30 cellular contexts compared by ENCODE assay signal in the genomic region with DNA sequence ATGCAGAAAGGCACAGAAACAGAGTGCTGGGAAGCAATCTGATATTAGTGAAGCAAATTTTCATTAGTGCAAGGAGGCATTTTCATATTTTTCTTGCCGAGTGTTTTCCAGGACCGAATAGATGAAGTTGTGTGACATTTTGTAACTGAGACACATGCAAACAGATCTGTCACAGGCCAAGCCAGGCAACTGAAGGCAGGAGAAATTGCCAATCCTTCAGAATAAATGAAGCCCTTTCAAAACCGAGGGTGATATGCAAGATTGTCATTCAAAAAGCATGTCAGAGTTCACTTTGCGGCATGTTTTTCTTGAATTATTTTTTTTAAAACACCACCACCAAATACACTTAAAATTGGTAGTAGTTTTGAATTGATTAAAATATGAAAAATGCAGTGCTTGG. TPM values are rescaled to one million over a fixed set of nuclear protein-coding genes. Genes with fewer than 3 reads are reported as not detected.
DNase-seq lines count a peak whose midpoint lies in the region; FAIRE-seq and TF ChIP-seq lines count a peak whose summit lies in the region.
"Had no signal": no experiment of that assay in that cellular context is flagged by ENCODE, and none has a peak within 500 bp of the region (broad histone marks: within the 10 kb centered on the region; RNA-seq: fewer than 3 reads in every experiment).

No MANE protein-coding gene starts in this region.

- no TSS peak for BruUV-seq in MCF 10A (replicated peaks; lab: Mats Ljungman, UMichigan)

- TF ChIP-seq POLR2A in breast epithelium (IDR thresholded peaks at IDR 0.05) (no peak), GM12892 (IDR thresholded peaks at IDR 0.05; ENCODE audit: low read depth, low read length) (no peak)

- CTCF ChIA-PET in MCF 10A (lab: Yijun Ruan, JAX) = interaction anchor here (0.7 to 0.8 kb wide), 2 partner anchors 36 to 45 kb away, joined by 3 read pairs; partner anchors contain the start of gene UBA3

- peak overlapping the region; percentile 60 for H3K4me2 ChIP-seq in fibroblast of lung (ENCODE audit: extremely low read depth, insufficient read depth, low read length)
- H3K4me2 ChIP-seq: hepatocyte had no signal

- H3K4me1 Mint-ChIP-seq in MCF 10A (ENCODE audit: insufficient read depth, unreplicated experiment) (peaks cover 11% of the 10 kb centered on the region), nephron (peaks cover 41% of the 10 kb centered on the region)

- H3K9me3 Mint-ChIP-seq in MCF 10A (ENCODE audit: unreplicated experiment) (no peaks in the 10 kb centered on the region), nephron (no peaks in the 10 kb centered on the region)
- H3K9me3 Mint-ChIP-seq: activated CD4-positive, alpha-beta memory T cell treated with anti-CD3 and anti-CD28 coated beads for 36 hours; activated naive CD8-positive, alpha-beta T cell treated with anti-CD3 and anti-CD28 coated beads, Interleukin-2, amount 50 U/mL, for 24 hours; activated T-cell treated with anti-CD3 and anti-CD28 coated beads, Interleukin-2, amount 50 U/mL, for 72 hours; stimulated activated naive B cell treated with anti-CD40 and anti-IgM and Interleukin-4, amounts not matched to agents 10 μg/mL and 1 μg/mL and 100 μg/mL, for 72 hours; T-helper 2 cell treated with Interferon-gamma antibody and Interleukin-4, amounts not matched to agents 5 μg/mL and 100 μg/mL, for 36 hours had no signal

- intact Hi-C loops in breast epithelium (cut with DNase I; ENCODE audit: low total_unique reads) (no loop called here), MCF 10A (cut with micrococcal nuclease) (no loop called here)

- H3K27me3 Mint-ChIP-seq in MCF 10A (ENCODE audit: insufficient read depth, unreplicated experiment) (no peaks in the 10 kb centered on the region), nephron (ENCODE audit: low read depth) (no peaks in the 10 kb centered on the region)
- H3K27me3 Mint-ChIP-seq: activated CD4-positive, alpha-beta memory T cell treated with anti-CD3 and anti-CD28 coated beads for 36 hours; activated naive CD8-positive, alpha-beta T cell treated with anti-CD3 and anti-CD28 coated beads, Interleukin-2, amount 50 U/mL, for 24 hours had no signal

- POLR2A ChIA-PET in MCF 10A (lab: Yijun Ruan, JAX) = interaction anchor here (0.7 kb wide), 1 partner anchor 24 kb away, joined by 3 read pairs; no protein-coding TSS in a partner anchor

- no peak overlapping the region for H3K27ac Mint-ChIP-seq in MCF 10A (ENCODE audit: low read depth, unreplicated experiment)
- H3K27ac Mint-ChIP-seq in nephron = peak overlapping the region in 1 of 3 experiments; percentile 70
- H3K27ac Mint-ChIP-seq: activated CD4-positive, alpha-beta memory T cell treated with anti-CD3 and anti-CD28 coated beads for 36 hours; activated naive CD8-positive, alpha-beta T cell treated with anti-CD3 and anti-CD28 coated beads, Interleukin-2, amount 50 U/mL, for 24 hours; activated T-cell treated with anti-CD3 and anti-CD28 coated beads, Interleukin-2, amount 50 U/mL, for 72 hours; stimulated activated naive B cell treated with anti-CD40 and anti-IgM and Interleukin-4, amounts not matched to agents 10 μg/mL and 1 μg/mL and 100 μg/mL, for 72 hours; T-helper 2 cell treated with Interferon-gamma antibody and Interleukin-4, amounts not matched to agents 5 μg/mL and 100 μg/mL, for 36 hours had no signal

- H3K9ac ChIP-seq in fibroblast of lung (ENCODE audit: insufficient read depth, low read length) = no peak overlapping the region

- FAIRE-seq in GM12892 (lab: Jason Lieb, UNC) = no peak
- FAIRE-seq: endometrium had no signal

- no peaks in the 10 kb centered on the region for H3K79me2 ChIP-seq in fibroblast of lung (ENCODE audit: control insufficient read depth, insufficient read depth, low read length)
- H3K79me2 ChIP-seq: hepatocyte had no signal

- H3K4me3 ChIP-seq in breast epithelium (no peak overlapping the region), fibroblast of lung (replicated peaks in 1 of 4; ENCODE audit: control extremely low read depth in 1 of 4, insufficient read depth in 1 of 4, low read depth in 3 of 4, low read length in 4 of 4) (no peak overlapping the region)
- H3K4me3 ChIP-seq: esophagus squamous epithelium, hepatocyte, Peyer's patch, suprapubic skin, upper lobe of right lung had no signal

- H3K27ac ChIP-seq in breast epithelium (peak overlapping the region; percentile 69 to 74), fibroblast of lung (ENCODE audit: insufficient read depth, low read length) (no peak overlapping the region), substantia nigra (ENCODE audit: low read depth, low read length, poor library complexity, severe bottlenecking) (peak overlapping the region; percentile 88)
- H3K27ac ChIP-seq: 22Rv1, C4-2B, hepatocyte, Peyer's patch, suprapubic skin, upper lobe of right lung had no signal

- no peaks in the 10 kb centered on the region for H3K27me3 ChIP-seq in breast epithelium
- no peaks in the 10 kb centered on the region for H3K27me3 ChIP-seq in fibroblast of lung (ENCODE audit: control insufficient read depth, insufficient read depth, low read length)
- H3K27me3 ChIP-seq: esophagus squamous epithelium, hepatocyte, Peyer's patch, suprapubic skin, upper lobe of right lung had no signal

- no peaks in the 10 kb centered on the region for H3K36me3 ChIP-seq in breast epithelium
- H3K36me3 ChIP-seq in fibroblast of lung (ENCODE audit: control insufficient read depth, insufficient read depth, low read length) = no peaks in the 10 kb centered on the region
- H3K36me3 ChIP-seq: esophagus squamous epithelium, Peyer's patch, suprapubic skin, upper lobe of right lung had no signal

- H4K20me1 ChIP-seq in fibroblast of lung (ENCODE audit: control insufficient read depth, extremely low read depth, insufficient read depth, low read length) = no peaks in the 10 kb centered on the region

- H3K9me3 ChIP-seq in breast epithelium = no peaks in the 10 kb centered on the region
- H3K9me3 ChIP-seq in fibroblast of lung (ENCODE audit: control insufficient read depth, insufficient read depth, low read depth, low read length) = no peaks in the 10 kb centered on the region
- H3K9me3 ChIP-seq: esophagus squamous epithelium, Peyer's patch, suprapubic skin, upper lobe of right lung had no signal

- H3K4me3 Mint-ChIP-seq in MCF 10A (ENCODE audit: unreplicated experiment) (no peak overlapping the region), nephron (peak overlapping the region in 2 of 3 experiments; percentile 17 to 80)
- H3K4me3 Mint-ChIP-seq: activated CD4-positive, alpha-beta memory T cell treated with anti-CD3 and anti-CD28 coated beads for 36 hours; activated naive CD8-positive, alpha-beta T cell treated with anti-CD3 and anti-CD28 coated beads, Interleukin-2, amount 50 U/mL, for 24 hours; activated T-cell treated with anti-CD3 and anti-CD28 coated beads, Interleukin-2, amount 50 U/mL, for 72 hours; stimulated activated naive B cell treated with anti-CD40 and anti-IgM and Interleukin-4, amounts not matched to agents 10 μg/mL and 1 μg/mL and 100 μg/mL, for 72 hours; T-helper 2 cell treated with Interferon-gamma antibody and Interleukin-4, amounts not matched to agents 5 μg/mL and 100 μg/mL, for 36 hours had no signal

- H3K4me1 ChIP-seq in breast epithelium (peaks cover 0 to 4% of the 10 kb centered on the region in 2 donors), fibroblast of lung (ENCODE audit: control insufficient read depth, extremely low read depth, insufficient read depth, low read length) (peaks cover 6% of the 10 kb centered on the region)
- H3K4me1 ChIP-seq: Peyer's patch, upper lobe of right lung had no signal

- H2AFZ ChIP-seq in fibroblast of lung (ENCODE audit: low read length) = no peak overlapping the region
- H2AFZ ChIP-seq: hepatocyte had no signal

- H3K36me3 Mint-ChIP-seq in MCF 10A (ENCODE audit: insufficient read depth, unreplicated experiment) = no peaks in the 10 kb centered on the region
- no peaks in the 10 kb centered on the region for H3K36me3 Mint-ChIP-seq in nephron (ENCODE audit: low read depth)
- H3K36me3 Mint-ChIP-seq: activated CD4-positive, alpha-beta memory T cell treated with anti-CD3 and anti-CD28 coated beads for 36 hours; stimulated activated naive B cell treated with anti-CD40 and anti-IgM and Interleukin-4, amounts not matched to agents 10 μg/mL and 1 μg/mL and 100 μg/mL, for 72 hours had no signal

- no peak for DNase-seq in breast epithelium (ENCODE audit: low spot score in 2 of 2)
- no peak for DNase-seq in MCF 10A (ENCODE audit: unreplicated experiment)
- DNase-seq in fibroblast of lung (ENCODE audit: low read depth in 2 of 2) = no peak
- peak in 1 of 49 donors; percentile 20 for DNase-seq in substantia nigra (lab: John Stamatoyannopoulos, UW)
- no peak for DNase-seq in stimulated activated CD4-positive, alpha-beta T cell treated with anti-CD3 and anti-CD28 coated beads, Interleukin-4, amount 100 ng/mL, for 4 hours
- DNase-seq in GM12892 (ENCODE audit: insufficient read length) = no peak
- DNase-seq in iPS-NIHi7 (ENCODE audit: extremely low spot score) = no peak
- DNase-seq: activated CD4-positive, alpha-beta memory T cell treated with anti-CD3 and anti-CD28 coated beads for 36 hours; activated CD4-positive, alpha-beta T cell treated with anti-CD3 and anti-CD28 coated beads for 1 hour; activated naive CD4-positive, alpha-beta T cell; activated naive CD8-positive, alpha-beta T cell treated with anti-CD3 and anti-CD28 coated beads, Interleukin-2, amount 50 U/mL, for 24 hours; activated T-cell treated with anti-CD3 and anti-CD28 coated beads, Interleukin-2, amount 50 U/mL, for 72 hours; esophagus squamous epithelium; mesendoderm; NCI-H1092 treated with DMSO at 0.1 percent for 48 hours; NCI-H1930; Peyer's patch; posterior cingulate gyrus; SIG-M5; stimulated activated naive B cell treated with anti-CD40 and anti-IgM and Interleukin-4, amounts not matched to agents 10 μg/mL and 1 μg/mL and 100 μg/mL, for 72 hours; upper lobe of right lung had no signal

- TF ChIP-seq CTCF in breast epithelium (IDR thresholded peaks at IDR 0.05) (no peak), MCF 10A (IDR thresholded peaks at IDR 0.05; ENCODE audit: unreplicated experiment) (no peak), fibroblast of lung (conservative IDR thresholded peaks at IDR 0.05 in 1 of 2, IDR thresholded peaks at IDR 0.05 in 1 of 2; ENCODE audit: low read depth in 1 of 2, low read length in 2 of 2) (no peak), nephron (IDR thresholded peaks at IDR 0.05; ENCODE audit: unreplicated experiment in 3 of 3) (no peak)

RNA-seq across cellular contexts. Expression of gene LMOD3, which starts 6.2 kb away (rescaled TPM):
- not detected for total RNA-seq in breast epithelium
- not detected in 2 replicates for total RNA-seq in MCF 10A (2022)
- total RNA-seq in fibroblast of lung = 0.51 and 4.0 TPM in 2 replicates
- polyA plus RNA-seq in fibroblast of lung = 0.20 TPM in 2 replicates
- polyA plus RNA-seq in fibroblast of lung (2012) = 0.30 and 0.42 TPM in 2 replicates
- not detected in 2 replicates for polyA minus RNA-seq in fibroblast of lung (ENCODE audit: low replicate concordance)
- 0.06 TPM for polyA plus RNA-seq in GM12892 (2012; ENCODE audit: missing spikeins)
- total RNA-seq: activated CD4-positive, alpha-beta memory T cell treated with anti-CD3 and anti-CD28 coated beads for 36 hours; activated T-cell treated with anti-CD3 and anti-CD28 coated beads, Interleukin-2, amount 50 U/mL, for 72 hours; dermis microvascular lymphatic vessel endothelial cell; hepatocyte; IMR-90; Peyer's patch had no signal
- polyA plus RNA-seq: hepatocyte, IMR-90 had no signal

RNA-seq across cellular contexts. Expression of gene ARL6IP5, which starts 31.4 kb away (rescaled TPM):
- total RNA-seq in breast epithelium (100 to 1,000 TPM; 123 to 210 (median 174) TPM), MCF 10A (2022) (50.0 and 81.6 TPM in 2 replicates), fibroblast of lung (132 and 209 TPM in 2 replicates)
- 218 and 253 TPM in 2 replicates for polyA plus RNA-seq in fibroblast of lung
- polyA plus RNA-seq in fibroblast of lung (2012) = 165 and 171 TPM in 2 replicates
- polyA minus RNA-seq in fibroblast of lung (ENCODE audit: low replicate concordance) = 199 and 251 TPM in 2 replicates
- 81.0 TPM for polyA plus RNA-seq in GM12892 (2012; ENCODE audit: missing spikeins)

RNA-seq across cellular contexts. Expression of gene UBA3, which starts 36.0 kb away (rescaled TPM):
- total RNA-seq in breast epithelium = 10 to 100 TPM; 49.4 to 88.4 (median 69.2) TPM
- total RNA-seq in MCF 10A (2022) = 41.1 and 57.8 TPM in 2 replicates
- 70.4 and 93.3 TPM in 2 replicates for total RNA-seq in fibroblast of lung
- 77.2 and 95.4 TPM in 2 replicates for polyA plus RNA-seq in fibroblast of lung
- 53.2 and 62.6 TPM in 2 replicates for polyA plus RNA-seq in fibroblast of lung (2012)
- 13.2 and 18.0 TPM in 2 replicates for polyA minus RNA-seq in fibroblast of lung (ENCODE audit: low replicate concordance)
- polyA plus RNA-seq in GM12892 (2012; ENCODE audit: missing spikeins) = 69.6 TPM
